In genomic region chr18:57440331-57441101, GRCh38 we compare ENCODE assay signal across 12 cellular contexts. TPM values are rescaled to one million over a fixed set of nuclear protein-coding genes. Genes with fewer than 3 reads are reported as not detected.
DNase-seq lines count a peak whose midpoint lies in the region; ATAC-seq and TF ChIP-seq lines count a peak whose summit lies in the region.
"Had no signal": no experiment of that assay in that cellular context is flagged by ENCODE, and none has a peak within 500 bp of the region (broad histone marks: within the 10 kb centered on the region; RNA-seq: fewer than 3 reads in every experiment).

No MANE protein-coding gene starts in this region.

- H3K4me1 ChIP-seq in IMR-90 (ENCODE audit: control insufficient read depth, insufficient read depth, low read length) (no peaks in the 10 kb centered on the region), iPS-15b (ENCODE audit: control insufficient read depth, insufficient read depth, low read length) (peaks cover 9% of the 10 kb centered on the region)

- H3K14ac ChIP-seq in IMR-90 (replicated peaks; ENCODE audit: low read depth, low read length) = no peak overlapping the region

- CTCF ChIA-PET in IMR-90 (lab: Yijun Ruan, JAX) = no interaction called here

- no peak overlapping the region for H3K23ac ChIP-seq in IMR-90 (ENCODE audit: low read depth, low read length)

- H3K18ac ChIP-seq in IMR-90 (ENCODE audit: low read depth, low read length) = no peak overlapping the region

- no peaks in the 10 kb centered on the region for H3K36me3 ChIP-seq in IMR-90 (ENCODE audit: control insufficient read depth, insufficient read depth, low read length)
- H3K36me3 ChIP-seq in iPS-15b (ENCODE audit: control insufficient read depth, insufficient read depth, low read length) = no peaks in the 10 kb centered on the region
- H3K36me3 ChIP-seq: heart right ventricle, Peyer's patch had no signal

- H3K56ac ChIP-seq in IMR-90 (ENCODE audit: extremely low read depth, insufficient read depth, low read length) = no peak overlapping the region

- H3K27me3 ChIP-seq in IMR-90 (ENCODE audit: control insufficient read depth, insufficient read depth, low read length) (peaks cover 81% of the 10 kb centered on the region), iPS-15b (ENCODE audit: control insufficient read depth, insufficient read depth, low read length) (peaks cover 95% of the 10 kb centered on the region)

- no TSS peak for BruUV-seq in IMR-90 (replicated peaks; lab: Mats Ljungman, UMichigan)

- H3K4me3 ChIP-seq in IMR-90 (ENCODE audit: insufficient read depth, low read depth, low read length) = no peak overlapping the region
- H3K4me3 ChIP-seq in iPS-15b (ENCODE audit: low read depth, low read length) = peak overlapping the region; percentile 69
- H3K4me3 ChIP-seq: Peyer's patch had no signal

- H3K4me3 Mint-ChIP-seq in T-helper 2 cell treated with Interferon-gamma antibody and Interleukin-4, amounts not matched to agents 5 μg/mL and 100 μg/mL, for 36 hours = no peak overlapping the region

- H3K9ac ChIP-seq in IMR-90 (ENCODE audit: low read depth, low read length) (no peak overlapping the region), iPS-15b (ENCODE audit: low read depth, low read length) (no peak overlapping the region)

- no peak for TF ChIP-seq CTCF in IMR-90 (conservative IDR thresholded peaks at IDR 0.05; ENCODE audit: low read depth, low read length)

- peak overlapping the region; percentile 17 for H2AFZ ChIP-seq in IMR-90 (replicated peaks; ENCODE audit: low read length, poor library complexity)

- H2BK5ac ChIP-seq in IMR-90 (ENCODE audit: low read depth, low read length, poor library complexity, severe bottlenecking) = no peak overlapping the region

- no peak for TF ChIP-seq POLR2A in IMR-90 (IDR thresholded peaks at IDR 0.05; ENCODE audit: low read depth, low read length)

- H2BK20ac ChIP-seq in IMR-90 (ENCODE audit: low read depth, low read length) = no peak overlapping the region

- H3K9me3 Mint-ChIP-seq in T-helper 2 cell treated with Interferon-gamma antibody and Interleukin-4, amounts not matched to agents 5 μg/mL and 100 μg/mL, for 36 hours = peaks cover 4% of the 10 kb centered on the region
- H3K9me3 Mint-ChIP-seq: activated T-helper 2 cell treated with anti-CD3 and anti-CD28 coated beads, Interferon-gamma antibody, Interleukin-2, Interleukin-4, amounts not matched to agents 10 μg/mL and 5 μg/mL and 100 μg/mL, durations not matched to agents 14 hours and 24 hours and 36 hours had no signal

- ATAC-seq in IMR-90 (ENCODE audit: low read depth) (no peak), HG02571 (IDR thresholded peaks at IDR 0.05; ENCODE audit: unreplicated experiment) (no peak)

- H3K9me3 ChIP-seq in IMR-90 (ENCODE audit: control insufficient read depth, insufficient read depth, low read length) (no peaks in the 10 kb centered on the region; the same call in 1 of the 2 replicates), iPS-15b (ENCODE audit: control insufficient read depth, insufficient read depth, low read length) (no peaks in the 10 kb centered on the region)

- no peak overlapping the region for H4K8ac ChIP-seq in IMR-90 (ENCODE audit: low read depth in 2 of 2, low read length in 2 of 2)

- no peak overlapping the region for H3K27ac ChIP-seq in IMR-90 (ENCODE audit: insufficient read depth, low read length)
- H3K27ac ChIP-seq: heart right ventricle, Peyer's patch had no signal

- peaks cover 87% of the 10 kb centered on the region for H3K27me3 Mint-ChIP-seq in T-helper 2 cell treated with Interferon-gamma antibody and Interleukin-4, amounts not matched to agents 5 μg/mL and 100 μg/mL, for 36 hours (ENCODE audit: low read depth)

- TF ChIP-seq RAD21 in IMR-90 (IDR thresholded peaks at IDR 0.05; ENCODE audit: low read length) = no peak

- no peak overlapping the region for H2AK9ac ChIP-seq in IMR-90 (replicated peaks; ENCODE audit: low read depth, low read length, poor library complexity)

- no peak overlapping the region for H2AK5ac ChIP-seq in IMR-90 (ENCODE audit: low read depth, low read length)

- peak; percentile 28 to 36 for DNase-seq in activated T-cell treated with anti-CD3 and anti-CD28 coated beads, Interleukin-2, amount 50 U/mL, for 48 hours
- DNase-seq in activated T-cell treated with anti-CD3 and anti-CD28 coated beads for 4 hours (no peak), IMR-90 (no peak), putamen (ENCODE audit: low spot score) (peak; percentile 51), NCI-H128 (lab: John Stamatoyannopoulos, UW; ENCODE audit: unreplicated experiment) (no peak)
- no peak for DNase-seq in T-helper 2 cell treated with Interferon-gamma antibody and Interleukin-4, amounts not matched to agents 5 μg/mL and 100 μg/mL, for 36 hours (ENCODE audit: low spot score)
- DNase-seq: heart right ventricle, NCI-H226, Peyer's patch had no signal

- 3% methylated on average over 20 of the region's 61 CpGs; no CpG with 5 or more reads in 1 of the 2 experiments for WGBS in IMR-90 (ENCODE audit: extremely low coverage in 2 of 2, insufficient read length in 1 of 2), 2 experiments

- H4K91ac ChIP-seq in IMR-90 (ENCODE audit: insufficient read depth, low read depth, low read length) = no peak overlapping the region

- H2BK15ac ChIP-seq in IMR-90 (ENCODE audit: low read depth, low read length) = no peak overlapping the region

- H3K9me1 ChIP-seq in IMR-90 (ENCODE audit: insufficient read depth, low read length) = no peaks in the 10 kb centered on the region

- dilution Hi-C loops in IMR-90 (cut with HindIII; ENCODE audit: low sequenced_read_pairs, unreplicated experiment) = no loop called here

- intact Hi-C loops in IMR-90 (cut with micrococcal nuclease) = no loop called here

- H3K4me2 ChIP-seq in IMR-90 (ENCODE audit: low read depth, low read length) = no peak overlapping the region

- peaks cover 4% of the 10 kb centered on the region for H3K4me1 Mint-ChIP-seq in T-helper 2 cell treated with Interferon-gamma antibody and Interleukin-4, amounts not matched to agents 5 μg/mL and 100 μg/mL, for 36 hours (ENCODE audit: low read depth)

- no peak overlapping the region for H4K5ac ChIP-seq in IMR-90 (ENCODE audit: low read depth, low read length)

- POLR2A ChIA-PET in IMR-90 (lab: Charles Lee; ENCODE audit: unreplicated experiment) = no interaction called here

- H3K4ac ChIP-seq in IMR-90 (ENCODE audit: low read depth, low read length) = no peak overlapping the region

- H2BK120ac ChIP-seq in IMR-90 (ENCODE audit: low read depth, low read length) = no peak overlapping the region

- in situ Hi-C loops in IMR-90 (cut with MboI; ENCODE audit: low sequenced_read_pairs) = loop anchor here (10.0 kb wide), 1 partner anchor 696 kb away; no protein-coding TSS in a partner anchor

- no peak overlapping the region for H3K27ac Mint-ChIP-seq in T-helper 2 cell treated with Interferon-gamma antibody and Interleukin-4, amounts not matched to agents 5 μg/mL and 100 μg/mL, for 36 hours

- H4K20me1 ChIP-seq in IMR-90 (ENCODE audit: insufficient read depth, low read length) = no peaks in the 10 kb centered on the region; the same call in 1 of the 2 replicates

- H3K79me1 ChIP-seq in IMR-90 (ENCODE audit: low read depth in 1 of 2, low read length in 2 of 2) = no peaks in the 10 kb centered on the region

- peaks cover 3% of the 10 kb centered on the region for H3K36me3 Mint-ChIP-seq in T-helper 2 cell treated with Interferon-gamma antibody and Interleukin-4, amounts not matched to agents 5 μg/mL and 100 μg/mL, for 36 hours (ENCODE audit: low read depth)

TF ChIP-seq in IMR-90, 13 proteins besides CTCF, POLR2A, EP300 and RAD21:
- no peak for TF ChIP-seq USF2 (IDR thresholded peaks at IDR 0.05; ENCODE audit: low read depth, low read length)

RNA-seq across cellular contexts. Expression of gene ONECUT2, which starts 5.3 kb away (rescaled TPM):
- under 0.01 TPM in 2 replicates for total RNA-seq in IMR-90 (2012; rRNA removed)
- 0.01 and 0.02 TPM in 2 replicates for polyA plus RNA-seq in IMR-90 (2012; rRNA removed)
- polyA plus RNA-seq in IMR-90 (2012; cell fraction: cytosol; rRNA removed) = not detected in 2 replicates
- polyA plus RNA-seq in IMR-90 (2012; cell fraction: nucleus; rRNA removed; ENCODE audit: low replicate concordance) = 0.01 TPM in 2 replicates
- total RNA-seq: activated T-helper 2 cell treated with anti-CD3 and anti-CD28 coated beads, Interferon-gamma antibody, Interleukin-2, Interleukin-4, amounts not matched to agents 10 μg/mL and 5 μg/mL and 100 μg/mL, durations not matched to agents 14 hours and 24 hours and 36 hours had no signal

Comparison
In these comparisons a context has a peak if more than half of its experiments do, and no peak if none do; other contexts are left out.
1. DNase-seq: peak in activated T-cell treated with anti-CD3 and anti-CD28 coated beads, Interleukin-2, amount 50 U/mL, for 48 hours (2 of 2) and putamen (single experiment); none in activated T-cell treated with anti-CD3 and anti-CD28 coated beads for 4 hours (single experiment), IMR-90 (single experiment), T-helper 2 cell treated with Interferon-gamma antibody and Interleukin-4, amounts not matched to agents 5 μg/mL and 100 μg/mL, for 36 hours (single experiment) and NCI-H128 (single experiment).